8 cellular contexts compared by ENCODE assay signal in the genomic region with DNA sequence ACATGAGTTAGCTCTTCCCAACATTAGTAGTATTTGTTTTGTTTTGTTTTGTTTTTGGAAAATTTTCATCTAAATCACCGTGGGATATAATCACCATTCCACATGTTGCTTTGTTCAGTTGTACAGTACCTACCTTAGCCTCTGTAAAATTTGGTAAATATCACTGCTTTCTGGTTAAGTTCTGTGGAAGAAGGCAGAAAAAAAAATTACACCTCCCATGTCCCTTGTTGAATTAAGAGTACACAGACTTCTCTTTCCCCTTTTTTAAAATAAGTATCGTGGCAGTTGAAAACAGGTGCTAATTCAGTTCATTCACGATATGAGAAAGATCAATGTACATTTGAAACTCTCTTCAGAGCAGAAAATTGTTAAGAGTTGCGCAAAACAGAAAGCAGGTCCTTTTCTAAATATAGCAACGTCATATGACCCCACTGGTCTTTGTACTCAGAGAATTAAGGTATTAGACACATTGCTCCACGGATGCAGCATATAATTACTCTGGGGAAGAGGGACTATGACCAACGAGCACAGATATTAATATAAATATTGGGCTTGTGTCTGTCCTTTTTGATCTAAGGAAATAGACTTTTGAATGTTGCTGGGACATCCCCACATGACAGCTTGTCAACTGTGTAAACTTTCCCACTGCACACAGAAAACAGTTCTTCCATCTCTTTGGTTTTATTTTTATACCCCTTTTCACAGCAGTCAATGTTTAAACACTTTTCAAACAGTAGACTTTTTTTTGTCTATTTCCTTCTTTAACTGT. TPM values are rescaled to one million over a fixed set of nuclear protein-coding genes. Genes with fewer than 3 reads are reported as not detected.
DNase-seq lines count a peak whose midpoint lies in the region; TF ChIP-seq lines count a peak whose summit lies in the region.

No MANE protein-coding gene starts in this region.

- H3K27me3 ChIP-seq in Loucy (ENCODE audit: insufficient read depth, low read length, poor library complexity, severe bottlenecking) (no peaks in the 10 kb centered on the region), parathyroid adenoma (ENCODE audit: control insufficient read depth, insufficient read depth, low read length) (no peaks in the 10 kb centered on the region)

- no peak overlapping the region for H3K27ac ChIP-seq in HEK293 (ENCODE audit: extremely low read depth, low read depth, low read length)
- H3K27ac ChIP-seq in caudate nucleus (ENCODE audit: low read depth, low read length) = peak overlapping the region; percentile 39
- peak overlapping the region; percentile 57 for H3K27ac ChIP-seq in parathyroid adenoma

- no peak overlapping the region for H3K4me3 ChIP-seq in HEK293 (ENCODE audit: low read depth, low read length)
- H3K4me3 ChIP-seq in Loucy (ENCODE audit: low read length, poor library complexity, severe bottlenecking) = peak overlapping the region; percentile 40
- peak overlapping the region; percentile 11 for H3K4me3 ChIP-seq in parathyroid adenoma (ENCODE audit: low read depth, low read length)

- H3K9ac ChIP-seq in Loucy (ENCODE audit: low read depth, low read length, poor library complexity, severe bottlenecking) (peak overlapping the region; percentile 60), parathyroid adenoma (no peak overlapping the region)

- no peaks in the 10 kb centered on the region for H3F3A ChIP-seq in Loucy (ENCODE audit: low read depth)

- TF ChIP-seq CTCF in HEK293 (tag by site-specific recombination; IDR thresholded peaks at IDR 0.05) = no peak
- TF ChIP-seq CTCF in Loucy (conservative IDR thresholded peaks at IDR 0.05; ENCODE audit: low read length) = no peak
- TF ChIP-seq CTCF in parathyroid adenoma (IDR thresholded peaks at IDR 0.05) = no peak

- H3K4me2 ChIP-seq in Loucy (ENCODE audit: low read depth, low read length, poor library complexity, severe bottlenecking) (peak overlapping the region; percentile 61), parathyroid adenoma (ENCODE audit: low read length) (peak overlapping the region; percentile 59)

- H3K9me3 ChIP-seq in HEK293 (ENCODE audit: control insufficient read depth, insufficient read depth, low read depth, low read length) (no peaks in the 10 kb centered on the region), Loucy (ENCODE audit: insufficient read depth, low read depth, low read length) (no peaks in the 10 kb centered on the region), parathyroid adenoma (ENCODE audit: control insufficient read depth, low read length) (no peaks in the 10 kb centered on the region)

- CTCF ChIA-PET in HEK293 (lab: Yijun Ruan, JAX) = interaction anchor here (0.6 kb wide), 1 partner anchor 223 kb away, joined by 3 read pairs; no protein-coding TSS in a partner anchor

- DNase-seq in SKM-1 treated with dmso at 0.1 percent for 144 hours (lab: John Stamatoyannopoulos, UW; ENCODE audit: unreplicated experiment) (peak; percentile 44), SKM-1 (lab: John Stamatoyannopoulos, UW; ENCODE audit: unreplicated experiment) (no peak), caudate nucleus (lab: John Stamatoyannopoulos, UW) (no peak), A172 (ENCODE audit: low spot score) (no peak)
- DNase-seq in stimulated activated CD4-positive, alpha-beta T cell treated with anti-CD3 and anti-CD28 coated beads, Interleukin-4, amount 100 ng/mL, for 1 hour = no peak

- H2AFZ ChIP-seq in Loucy (ENCODE audit: low read length) (peak overlapping the region; percentile 79), parathyroid adenoma (peak overlapping the region; percentile 70)

- no peaks in the 10 kb centered on the region for H4K20me1 ChIP-seq in Loucy (ENCODE audit: insufficient read depth, low read length, poor library complexity, severe bottlenecking)

- no peaks in the 10 kb centered on the region for H3K79me2 ChIP-seq in Loucy (ENCODE audit: insufficient read depth, low read length)
- no peaks in the 10 kb centered on the region for H3K79me2 ChIP-seq in parathyroid adenoma

- no peaks in the 10 kb centered on the region for H3K9me2 ChIP-seq in Loucy (replicated peaks; ENCODE audit: low read depth, low read length)

- POLR2A ChIA-PET in HEK293 (lab: Yijun Ruan, JAX) = interaction anchor here (0.7 kb wide), 1 partner anchor 12 kb away, joined by 5 read pairs; no protein-coding TSS in a partner anchor

- no peaks in the 10 kb centered on the region for H3K36me3 ChIP-seq in HEK293 (ENCODE audit: control insufficient read depth in 2 of 2, insufficient read depth in 1 of 2, low read length in 2 of 2)
- no peaks in the 10 kb centered on the region for H3K36me3 ChIP-seq in Loucy (ENCODE audit: insufficient read depth, low read length)
- no peaks in the 10 kb centered on the region for H3K36me3 ChIP-seq in parathyroid adenoma (ENCODE audit: control insufficient read depth, insufficient read depth, low read length)

- H3K4me1 ChIP-seq in HEK293 (ENCODE audit: control insufficient read depth, insufficient read depth, low read length) (0 out of 2 replicates have a peak, but pooled peaks cover 8% of the 10 kb centered on the region), Loucy (ENCODE audit: insufficient read depth, low read length, poor library complexity, severe bottlenecking) (peaks cover 29% of the 10 kb centered on the region), parathyroid adenoma (peaks cover 16% of the 10 kb centered on the region)

TF ChIP-seq in HEK293, 187 proteins besides CTCF, POLR2A, EP300 and RAD21:
- peak; percentile 74 for TF ChIP-seq SCRT2 (tag by site-specific recombination; IDR thresholded peaks at IDR 0.05)
- peak; percentile 29; the same call in 1 of the 2 replicates for TF ChIP-seq ZNF335 (tag by site-specific recombination; conservative IDR thresholded peaks at IDR 0.05)
- TF ChIP-seq ZNF707 (tag by site-specific recombination; IDR thresholded peaks at IDR 0.05) = no peak
- no peak for TF ChIP-seq ZNF354C (tag by site-specific recombination; IDR thresholded peaks at IDR 0.05; ENCODE audit: borderline replicate concordance, low read depth)
- TF ChIP-seq GLI4 (tag by site-specific recombination; IDR thresholded peaks at IDR 0.05) = no peak
- no peak for TF ChIP-seq ZNF394 (tag by site-specific recombination; IDR thresholded peaks at IDR 0.05; ENCODE audit: borderline replicate concordance)
- TF ChIP-seq ZNF501 (tag by site-specific recombination; IDR thresholded peaks at IDR 0.05) = 0 out of 2 replicates have a peak, but pooled peaks have one; percentile 25
- 0 out of 2 replicates have a peak, but pooled peaks have one; percentile 40 for TF ChIP-seq SP7 (tag by site-specific recombination; IDR thresholded peaks at IDR 0.05)
- no peak for TF ChIP-seq ZSCAN16 (tag by site-specific recombination; IDR thresholded peaks at IDR 0.05)
- no peak for TF ChIP-seq ZNF23 (tag by site-specific recombination; IDR thresholded peaks at IDR 0.05; ENCODE audit: borderline replicate concordance)
- TF ChIP-seq SP3 (tag by site-specific recombination; IDR thresholded peaks at IDR 0.05) = no peak
- TF ChIP-seq GLIS2 (tag by site-specific recombination; IDR thresholded peaks at IDR 0.05) = no peak
- TF ChIP-seq, protein P1, sequence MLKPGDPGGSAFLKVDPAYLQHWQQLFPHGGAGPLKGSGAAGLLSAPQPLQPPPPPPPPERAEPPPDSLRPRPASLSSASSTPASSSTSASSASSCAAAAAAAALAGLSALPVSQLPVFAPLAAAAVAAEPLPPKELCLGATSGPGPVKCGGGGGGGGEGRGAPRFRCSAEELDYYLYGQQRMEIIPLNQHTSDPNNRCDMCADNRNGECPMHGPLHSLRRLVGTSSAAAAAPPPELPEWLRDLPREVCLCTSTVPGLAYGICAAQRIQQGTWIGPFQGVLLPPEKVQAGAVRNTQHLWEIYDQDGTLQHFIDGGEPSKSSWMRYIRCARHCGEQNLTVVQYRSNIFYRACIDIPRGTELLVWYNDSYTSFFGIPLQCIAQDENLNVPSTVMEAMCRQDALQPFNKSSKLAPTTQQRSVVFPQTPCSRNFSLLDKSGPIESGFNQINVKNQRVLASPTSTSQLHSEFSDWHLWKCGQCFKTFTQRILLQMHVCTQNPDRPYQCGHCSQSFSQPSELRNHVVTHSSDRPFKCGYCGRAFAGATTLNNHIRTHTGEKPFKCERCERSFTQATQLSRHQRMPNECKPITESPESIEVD (tag by site-specific recombination; IDR thresholded peaks at IDR 0.05) = no peak
- TF ChIP-seq, protein P2, sequence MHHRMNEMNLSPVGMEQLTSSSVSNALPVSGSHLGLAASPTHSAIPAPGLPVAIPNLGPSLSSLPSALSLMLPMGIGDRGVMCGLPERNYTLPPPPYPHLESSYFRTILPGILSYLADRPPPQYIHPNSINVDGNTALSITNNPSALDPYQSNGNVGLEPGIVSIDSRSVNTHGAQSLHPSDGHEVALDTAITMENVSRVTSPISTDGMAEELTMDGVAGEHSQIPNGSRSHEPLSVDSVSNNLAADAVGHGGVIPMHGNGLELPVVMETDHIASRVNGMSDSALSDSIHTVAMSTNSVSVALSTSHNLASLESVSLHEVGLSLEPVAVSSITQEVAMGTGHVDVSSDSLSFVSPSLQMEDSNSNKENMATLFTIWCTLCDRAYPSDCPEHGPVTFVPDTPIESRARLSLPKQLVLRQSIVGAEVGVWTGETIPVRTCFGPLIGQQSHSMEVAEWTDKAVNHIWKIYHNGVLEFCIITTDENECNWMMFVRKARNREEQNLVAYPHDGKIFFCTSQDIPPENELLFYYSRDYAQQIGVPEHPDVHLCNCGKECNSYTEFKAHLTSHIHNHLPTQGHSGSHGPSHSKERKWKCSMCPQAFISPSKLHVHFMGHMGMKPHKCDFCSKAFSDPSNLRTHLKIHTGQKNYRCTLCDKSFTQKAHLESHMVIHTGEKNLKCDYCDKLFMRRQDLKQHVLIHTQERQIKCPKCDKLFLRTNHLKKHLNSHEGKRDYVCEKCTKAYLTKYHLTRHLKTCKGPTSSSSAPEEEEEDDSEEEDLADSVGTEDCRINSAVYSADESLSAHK (tag by site-specific recombination; IDR thresholded peaks at IDR 0.05) = peak; percentile 19; the same call in 1 of the 2 replicates

RNA-seq across cellular contexts. Expression of a gene that starts 58.6 kb away (rescaled TPM):
- 33.2 and 38.3 TPM in 2 replicates for total RNA-seq in A172 (2014; rRNA removed; shearing (Covaris generic))
